32 cellular contexts compared by ENCODE assay signal in genomic region chr4:154611833-154612232, GRCh38. TPM values are rescaled to one million over a fixed set of nuclear protein-coding genes. Genes with fewer than 3 reads are reported as not detected.
"Had no signal": no experiment of that assay in that cellular context is flagged by ENCODE, and none has a peak within 500 bp of the region (broad histone marks: within the 10 kb centered on the region; RNA-seq: fewer than 3 reads in every experiment).

No MANE protein-coding gene starts in this region.

- H3K4me1 ChIP-seq: breast epithelium, SJSA1 had no signal

- H3K4me3 ChIP-seq: body of pancreas, breast epithelium, SJSA1 had no signal

- H3K36me3 Mint-ChIP-seq: activated naive CD4-positive, alpha-beta T cell treated with anti-CD3 and anti-CD28 coated beads, Interleukin-2, amount 50 U/mL, for 24 hours had no signal

- ATAC-seq: activated CD8-positive, alpha-beta T cell treated with anti-CD3 and anti-CD28 coated beads for 36 hours; body of pancreas; Panc1 had no signal

- H3K9me3 Mint-ChIP-seq: activated CD8-positive, alpha-beta T cell treated with anti-CD3 and anti-CD28 coated beads for 36 hours; activated naive CD4-positive, alpha-beta T cell treated with anti-CD3 and anti-CD28 coated beads, Interleukin-2, amount 50 U/mL, for 24 hours; activated naive CD8-positive, alpha-beta T cell treated with anti-CD3 and anti-CD28 coated beads, Interleukin-2, amount 10 ng/mL, durations not matched to agents 7 days and 5 days; activated T-cell treated with anti-CD3 and anti-CD28 coated beads, Interleukin-2, amount 50 U/mL, for 24 hours; activated T-helper 2 cell treated with anti-CD3 and anti-CD28 coated beads, Interferon-gamma antibody, Interleukin-2, Interleukin-4, amounts not matched to agents 10 μg/mL and 5 μg/mL and 100 μg/mL, durations not matched to agents 14 hours and 24 hours and 36 hours had no signal

- H3K9me3 ChIP-seq: body of pancreas, breast epithelium, SJSA1, SK-N-SH had no signal

- H3K27ac Mint-ChIP-seq: activated CD4-positive, alpha-beta T cell treated with anti-CD3 and anti-CD28 coated beads, Interleukin-2, amount 10 ng/mL, durations not matched to agents 24 days and 14 days; activated CD8-positive, alpha-beta T cell treated with anti-CD3 and anti-CD28 coated beads for 36 hours; activated naive CD4-positive, alpha-beta T cell treated with anti-CD3 and anti-CD28 coated beads, Interleukin-2, amount 50 U/mL, for 24 hours; activated naive CD8-positive, alpha-beta T cell treated with anti-CD3 and anti-CD28 coated beads, Interleukin-2, amount 10 ng/mL, durations not matched to agents 7 days and 5 days; activated T-cell treated with anti-CD3 and anti-CD28 coated beads, Interleukin-2, amount 50 U/mL, for 24 hours; activated T-helper 2 cell treated with anti-CD3 and anti-CD28 coated beads, Interferon-gamma antibody, Interleukin-2, Interleukin-4, amounts not matched to agents 10 μg/mL and 5 μg/mL and 100 μg/mL, durations not matched to agents 14 hours and 24 hours and 36 hours; T-helper 1 cell treated with Interleukin-12 subunit alpha and Interleukin-12 subunit beta and Interleukin-4 antibody, amounts not matched to agents 30 μg/mL and 1 μg/mL, for 36 hours; T-helper 2 cell treated with Interferon-gamma antibody and Interleukin-4, amounts not matched to agents 5 μg/mL and 100 μg/mL, for 36 hours had no signal

- H3K27me3 ChIP-seq: body of pancreas, breast epithelium had no signal

- H3K27ac ChIP-seq: body of pancreas, breast epithelium, SJSA1 had no signal

- H3K4me3 Mint-ChIP-seq: activated CD4-positive, alpha-beta T cell treated with anti-CD3 and anti-CD28 coated beads, Interleukin-2, amount 10 ng/mL, durations not matched to agents 24 days and 14 days; activated CD8-positive, alpha-beta T cell treated with anti-CD3 and anti-CD28 coated beads for 36 hours; activated naive CD4-positive, alpha-beta T cell treated with anti-CD3 and anti-CD28 coated beads, Interleukin-2, amount 50 U/mL, for 24 hours; activated naive CD8-positive, alpha-beta T cell treated with anti-CD3 and anti-CD28 coated beads, Interleukin-2, amount 10 ng/mL, durations not matched to agents 7 days and 5 days; activated T-cell treated with anti-CD3 and anti-CD28 coated beads, Interleukin-2, amount 50 U/mL, for 24 hours; T-helper 1 cell treated with Interleukin-12 subunit alpha and Interleukin-12 subunit beta and Interleukin-4 antibody, amounts not matched to agents 30 μg/mL and 1 μg/mL, for 36 hours; T-helper 2 cell treated with Interferon-gamma antibody and Interleukin-4, amounts not matched to agents 5 μg/mL and 100 μg/mL, for 36 hours had no signal

- H3K36me3 ChIP-seq: breast epithelium, SJSA1 had no signal

- DNase-seq: activated CD4-positive, alpha-beta T cell treated with anti-CD3 and anti-CD28 coated beads, Interleukin-2, amount 10 ng/mL, durations not matched to agents 24 days and 14 days; activated CD4-positive, alpha-beta T cell treated with anti-CD3 and anti-CD28 coated beads, Interleukin-2, amount 50 U/mL, for 4 hours; activated CD8-positive, alpha-beta T cell treated with anti-CD3 and anti-CD28 coated beads for 36 hours; activated gamma-delta T cell; activated naive CD4-positive, alpha-beta T cell treated with Interleukin-2 at 50 U/mL for 16 hours; activated naive CD8-positive, alpha-beta T cell treated with anti-CD3 and anti-CD28 coated beads, Interleukin-2, amount 10 ng/mL, durations not matched to agents 7 days and 5 days; activated T-cell treated with anti-CD3 and anti-CD28 coated beads, Interleukin-2, amount 50 U/mL, for 24 hours; body of pancreas; Karpas-422; KBM-7; NCI-H1105; NCI-H1417 treated with DMSO at 0.1 percent for 48 hours; NCI-H1694; NCI-H1930; NCI-H2081 treated with DMSO at 0.1 percent for 48 hours; NCI-H345; NCI-H524 treated with DMSO at 0.1 percent for 48 hours; RPMI8226; SHP77 treated with DMSO at 0.1 percent for 48 hours; SK-N-SH had no signal

RNA-seq across cellular contexts. Expression of gene FGG, which starts 0.6 kb away (rescaled TPM):
- total RNA-seq: activated CD4-positive, alpha-beta T cell treated with anti-CD3 and anti-CD28 coated beads, Interleukin-2, amount 10 ng/mL, durations not matched to agents 24 days and 14 days; activated CD8-positive, alpha-beta memory T cell treated with anti-CD3 and anti-CD28 coated beads for 36 hours; activated CD8-positive, alpha-beta T cell treated with anti-CD3 and anti-CD28 coated beads for 36 hours; activated naive CD8-positive, alpha-beta T cell treated with anti-CD3 and anti-CD28 coated beads, Interleukin-2, amount 10 ng/mL, durations not matched to agents 7 days and 5 days; activated T-helper 2 cell treated with anti-CD3 and anti-CD28 coated beads, Interferon-gamma antibody, Interleukin-2, Interleukin-4, amounts not matched to agents 10 μg/mL and 5 μg/mL and 100 μg/mL, durations not matched to agents 14 hours and 24 hours and 36 hours; astrocyte; body of pancreas; cardiac septum; SJSA1 had no signal

RNA-seq across cellular contexts. Expression of gene FGA, which starts 21.3 kb away (rescaled TPM):
- total RNA-seq: activated CD4-positive, alpha-beta T cell treated with anti-CD3 and anti-CD28 coated beads, Interleukin-2, amount 10 ng/mL, durations not matched to agents 24 days and 14 days; activated CD8-positive, alpha-beta memory T cell treated with anti-CD3 and anti-CD28 coated beads for 36 hours; activated CD8-positive, alpha-beta T cell treated with anti-CD3 and anti-CD28 coated beads for 36 hours; activated naive CD8-positive, alpha-beta T cell treated with anti-CD3 and anti-CD28 coated beads, Interleukin-2, amount 10 ng/mL, durations not matched to agents 7 days and 5 days; activated T-helper 2 cell treated with anti-CD3 and anti-CD28 coated beads, Interferon-gamma antibody, Interleukin-2, Interleukin-4, amounts not matched to agents 10 μg/mL and 5 μg/mL and 100 μg/mL, durations not matched to agents 14 hours and 24 hours and 36 hours; astrocyte; cardiac septum; MCF 10A; NCI-H460; SJSA1 had no signal

RNA-seq across cellular contexts. Expression of gene FGB, which starts 49.0 kb away (rescaled TPM):
- total RNA-seq: activated CD4-positive, alpha-beta T cell treated with anti-CD3 and anti-CD28 coated beads, Interleukin-2, amount 10 ng/mL, durations not matched to agents 24 days and 14 days; activated CD8-positive, alpha-beta memory T cell treated with anti-CD3 and anti-CD28 coated beads for 36 hours; activated CD8-positive, alpha-beta T cell treated with anti-CD3 and anti-CD28 coated beads for 36 hours; activated naive CD8-positive, alpha-beta T cell treated with anti-CD3 and anti-CD28 coated beads, Interleukin-2, amount 10 ng/mL, durations not matched to agents 7 days and 5 days; activated T-helper 2 cell treated with anti-CD3 and anti-CD28 coated beads, Interferon-gamma antibody, Interleukin-2, Interleukin-4, amounts not matched to agents 10 μg/mL and 5 μg/mL and 100 μg/mL, durations not matched to agents 14 hours and 24 hours and 36 hours; body of pancreas; cardiac septum; MCF 10A; SJSA1 had no signal
